ENCODE assay signal across 1 cellular context in genomic region chr4:140719693-140720092, GRCh38.
TF ChIP-seq lines count a peak whose summit lies in the region.

No MANE protein-coding gene starts in this region.

TF ChIP-seq in HepG2, 621 proteins besides CTCF, POLR2A, EP300 and RAD21:
- TF ChIP-seq KLF13 (CRISPR knock-in tag; IDR thresholded peaks at IDR 0.05): no peak
- TF ChIP-seq REXO4 (CRISPR knock-in tag; IDR thresholded peaks at IDR 0.05; ENCODE audit: borderline replicate concordance): no peak
- TF ChIP-seq BCL6 (CRISPR knock-in tag; IDR thresholded peaks at IDR 0.05): no peak
- no peak for TF ChIP-seq ZNF225 (CRISPR knock-in tag; IDR thresholded peaks at IDR 0.05)
